Comparison of ENCODE assay signal across 9 cellular contexts in the genomic region with DNA sequence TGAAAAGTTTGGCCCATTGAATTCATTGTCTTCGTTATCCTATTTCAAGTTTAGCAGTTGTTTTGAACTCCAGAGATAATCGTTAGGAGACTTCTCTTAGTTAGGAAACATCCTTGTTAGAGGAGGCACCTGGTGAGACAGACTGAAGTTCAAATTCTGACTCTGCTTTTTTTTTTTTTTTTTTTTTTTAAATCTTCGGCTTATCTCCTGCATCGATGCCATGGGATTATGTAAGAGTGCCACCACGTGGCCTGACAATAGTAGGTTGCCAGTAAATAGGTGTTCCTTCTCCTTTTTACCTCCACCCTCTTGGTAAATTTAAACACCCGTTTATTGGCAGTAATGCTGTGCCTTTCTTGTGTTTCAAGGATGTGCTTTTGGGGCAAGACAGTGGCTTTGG.
DNase-seq lines count a peak whose midpoint lies in the region; ATAC-seq and TF ChIP-seq lines count a peak whose summit lies in the region.
"Had no signal": no experiment of that assay in that cellular context is flagged by ENCODE, and none has a peak within 500 bp of the region (broad histone marks: within the 10 kb centered on the region; RNA-seq: fewer than 3 reads in every experiment).

No MANE protein-coding gene starts in this region.

- no peak overlapping the region for H3K14ac ChIP-seq in H9 (ENCODE audit: insufficient read depth, low read length)

- TF ChIP-seq CTCF in H9 (conservative IDR thresholded peaks at IDR 0.05), result peak; percentile 60
- peak; percentile 14 for TF ChIP-seq CTCF in fibroblast of pulmonary artery (IDR thresholded peaks at IDR 0.05; ENCODE audit: low read length, missing control alignments)
- peak; percentile 28 for TF ChIP-seq CTCF in upper lobe of right lung (IDR thresholded peaks at IDR 0.05)

- DNase-seq in DMS 273 treated with DMSO at 0.1 percent for 48 hours (lab: John Stamatoyannopoulos, UW) (peak; percentile 9), H9 (no peak), RPMI7951 (ENCODE audit: low read depth) (peak; percentile 59), fibroblast of pulmonary artery (ENCODE audit: low read depth) (peak; percentile 51), upper lobe of right lung (no peak), HCEC 1CT (no peak)
- no peak for DNase-seq in activated CD8-positive, alpha-beta memory T cell treated with anti-CD3 and anti-CD28 coated beads, Interleukin-2, amount 50 U/mL, for 48 hours

- H3K9ac ChIP-seq in H9 (ENCODE audit: extremely low read depth, insufficient read length, low read length), result no peak overlapping the region

- H4K5ac ChIP-seq in H9 (ENCODE audit: insufficient read length, low read depth, low read length), result no peak overlapping the region

- H3K27me3 ChIP-seq in H9 (ENCODE audit: insufficient read depth, low read length) (no peaks in the 10 kb centered on the region), upper lobe of right lung (no peaks in the 10 kb centered on the region)

- peaks cover 5 to 9% of the 10 kb centered on the region in 2 experiments for H3K4me1 Mint-ChIP-seq in H9

- H3K36me3 Mint-ChIP-seq in H9 (ENCODE audit: insufficient read depth in 1 of 3, low read depth in 3 of 3), result peaks cover 33 to 46% (median 44%) of the 10 kb centered on the region in 3 experiments

- no peak overlapping the region for H3K4me3 ChIP-seq in fibroblast of pulmonary artery (replicated peaks; ENCODE audit: low read depth, low read length)
- no peak overlapping the region for H3K4me3 ChIP-seq in upper lobe of right lung

- no peak overlapping the region for H2AK5ac ChIP-seq in H9 (ENCODE audit: insufficient read length, low read length)

- H3K27ac Mint-ChIP-seq in H9, result no peak overlapping the region; a peak in 1 of 7 replicates

- no peak overlapping the region for H2AFZ ChIP-seq in H9 (ENCODE audit: low read length)

- H3K27ac ChIP-seq in H9 (ENCODE audit: insufficient read length, low read depth, low read length), result no peak overlapping the region
- H3K27ac ChIP-seq in upper lobe of right lung, result no peak overlapping the region
- H3K27ac ChIP-seq: HL-60 had no signal

- no peaks in the 10 kb centered on the region for H4K20me1 ChIP-seq in H9 (ENCODE audit: control insufficient read depth, insufficient read depth, insufficient read length)

- H3K56ac ChIP-seq in H9 (ENCODE audit: insufficient read length, low read depth, low read length), result no peak overlapping the region

- H3K4me2 ChIP-seq in H9 (ENCODE audit: insufficient read depth, insufficient read length, low read length), result no peak overlapping the region

- H3K9me3 Mint-ChIP-seq in H9, result peaks cover 3 to 4% of the 10 kb centered on the region in 2 experiments; a peak in 3 of 5 replicates

- no peak overlapping the region for H2BK12ac ChIP-seq in H9 (ENCODE audit: insufficient read length, low read depth, low read length)

- ATAC-seq in upper lobe of right lung (peak; percentile 78), GM18498 (IDR thresholded peaks at IDR 0.05; ENCODE audit: unreplicated experiment) (no peak)

- H3K4me1 ChIP-seq in H9 (ENCODE audit: insufficient read depth, low read length) (no peaks in the 10 kb centered on the region), upper lobe of right lung (peaks cover 4% of the 10 kb centered on the region)

- no peak overlapping the region for H3K23ac ChIP-seq in H9 (ENCODE audit: insufficient read length, low read depth, low read length)

- WGBS in H9 (ENCODE audit: extremely low coverage, insufficient read length, low lambda C conversion rate), result no CpG with 5 or more reads among the region's 6 CpGs

- H3K4me3 Mint-ChIP-seq in H9, result no peak overlapping the region

- no peak overlapping the region for H4K8ac ChIP-seq in H9 (replicated peaks; ENCODE audit: insufficient read length, low read depth, low read length)

- H2BK120ac ChIP-seq in H9 (ENCODE audit: low read depth, low read length, poor library complexity, severe bottlenecking), result no peak overlapping the region

- H3K79me2 ChIP-seq in H9 (ENCODE audit: insufficient read depth, low read length), result no peaks in the 10 kb centered on the region

- no peak overlapping the region for H3T11ph ChIP-seq in H9 (ENCODE audit: low read length)

- H3K4ac ChIP-seq in H9 (ENCODE audit: low read depth, low read length), result no peak overlapping the region

- no peak overlapping the region for H2BK15ac ChIP-seq in H9 (ENCODE audit: low read depth, low read length)

- H3K79me1 ChIP-seq in H9 (ENCODE audit: insufficient read depth, low read depth, low read length, poor library complexity, severe bottlenecking), result no peaks in the 10 kb centered on the region

- H2BK20ac ChIP-seq in H9 (ENCODE audit: low read depth, low read length, poor library complexity, severe bottlenecking), result no peak overlapping the region

- no peak overlapping the region for H4K91ac ChIP-seq in H9 (ENCODE audit: insufficient read length, low read depth, low read length)

- no peaks in the 10 kb centered on the region for H3K23me2 ChIP-seq in H9 (ENCODE audit: insufficient read length, low read depth, low read length, poor library complexity, severe bottlenecking)

- H3K18ac ChIP-seq in H9 (ENCODE audit: insufficient read length, low read depth, low read length), result no peak overlapping the region

- no peak overlapping the region for H2BK5ac ChIP-seq in H9 (ENCODE audit: insufficient read length, low read length)

- intact Hi-C loops in upper lobe of right lung (cut with DNase I), result no loop called here

- no peaks in the 10 kb centered on the region for H3K27me3 Mint-ChIP-seq in H9 (ENCODE audit: low read depth)

- no peaks in the 10 kb centered on the region for H3K36me3 ChIP-seq in upper lobe of right lung

- no peaks in the 10 kb centered on the region for H3K9me3 ChIP-seq in H9 (ENCODE audit: control insufficient read depth, low read depth, low read length)
- H3K9me3 ChIP-seq in upper lobe of right lung, result no peaks in the 10 kb centered on the region

Comparison
In these comparisons a context has a peak if more than half of its experiments do, and no peak if none do; other contexts are left out.
1. DNase-seq: peak in DMS 273 treated with DMSO at 0.1 percent for 48 hours (single experiment), RPMI7951 (single experiment) and fibroblast of pulmonary artery (single experiment); none in H9 (single experiment), upper lobe of right lung (single experiment), activated CD8-positive, alpha-beta memory T cell treated with anti-CD3 and anti-CD28 coated beads, Interleukin-2, amount 50 U/mL, for 48 hours (single experiment) and HCEC 1CT (single experiment).
2. Peak in every context shown above with its lines, with median percentiles within 50 percentile points of each other: CTCF ChIP-seq.